31 cellular contexts compared by ENCODE assay signal in the genomic region with DNA sequence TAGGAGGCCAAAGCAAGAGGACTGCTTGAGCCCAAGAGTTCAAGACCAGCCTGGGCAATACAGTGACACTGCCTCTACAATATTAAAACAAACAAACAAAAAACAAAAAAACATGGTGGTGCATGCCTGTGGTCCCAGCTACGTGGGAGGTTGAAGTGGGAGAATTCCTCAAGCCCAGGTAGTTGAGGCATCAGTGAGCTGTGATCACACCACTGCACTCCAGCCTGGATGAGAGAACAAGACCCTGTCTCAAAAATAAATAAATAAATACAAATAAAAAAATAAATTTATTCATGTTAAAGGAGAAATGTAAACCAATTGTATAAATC.
"Had no signal": no experiment of that assay in that cellular context is flagged by ENCODE, and none has a peak within 500 bp of the region (broad histone marks: within the 10 kb centered on the region; RNA-seq: fewer than 3 reads in every experiment).

No MANE protein-coding gene starts in this region.

- H3K9ac ChIP-seq: neural progenitor cell, parathyroid adenoma had no signal

- H3K36me3 ChIP-seq: esophagus squamous epithelium, neural progenitor cell, right atrium auricular region, stomach, thyroid gland had no signal

- ATAC-seq: left ventricle myocardium superior; naive thymus-derived CD4-positive, alpha-beta T cell; sciatic nerve had no signal

- H3K9me3 ChIP-seq: esophagus squamous epithelium, right atrium auricular region, thyroid gland had no signal

- FAIRE-seq: endothelial cell of umbilical vein had no signal

- H3K4me2 ChIP-seq: neural progenitor cell, smooth muscle cell had no signal

- H3K27ac ChIP-seq: coronary artery, esophagus squamous epithelium, neural progenitor cell, parathyroid adenoma, right atrium auricular region, stomach, thyroid gland had no signal

- H3K4me3 ChIP-seq: coronary artery, esophagus squamous epithelium, lung, neural progenitor cell, right atrium auricular region, smooth muscle cell, stomach, thyroid gland had no signal

- DNase-seq: dermis blood vessel endothelial cell; effector memory CD4-positive, alpha-beta T cell; erythroblast; esophagus squamous epithelium; foreskin melanocyte; hypothalamus; immature natural killer cell; islet precursor cell; left colon; left ventricle myocardium superior; midbrain; naive thymus-derived CD4-positive, alpha-beta T cell; stimulated activated CD4-positive, alpha-beta T cell treated with anti-CD3 and anti-CD28 coated beads, Interleukin-12 subunit alpha, Interleukin-12 subunit beta, amount 100 ng/mL, for 4 hours; stimulated activated CD4-positive, alpha-beta T cell treated with anti-CD3 and anti-CD28 coated beads, Interleukin-1b, Interleukin-23, amount 100 ng/mL, for 48 hours; stimulated activated CD4-positive, alpha-beta T cell treated with anti-CD3 and anti-CD28 coated beads, Interleukin-4, amount 100 ng/mL, for 1 hour; stimulated activated CD8-positive, alpha-beta memory T cell treated with anti-CD3 and anti-CD28 coated beads, Interleukin-4, amount 100 ng/mL, for 48 hours; stimulated activated naive CD4-positive, alpha-beta T cell treated with Interleukin-2 at 50 U/mL for 16 hours; stomach; thyroid gland; trophoblast cell had no signal

- H3K27ac Mint-ChIP-seq: immature natural killer cell; memory B cell; naive thymus-derived CD4-positive, alpha-beta T cell; neural progenitor cell; progenitor cell of endocrine pancreas had no signal

- H3K9me3 Mint-ChIP-seq: nephron had no signal

- H3K27me3 Mint-ChIP-seq: memory B cell; naive thymus-derived CD4-positive, alpha-beta T cell; progenitor cell of endocrine pancreas had no signal

- H3K4me1 Mint-ChIP-seq: immature natural killer cell; memory B cell; naive thymus-derived CD4-positive, alpha-beta T cell; nephron; neural progenitor cell had no signal

- H3K27me3 ChIP-seq: esophagus squamous epithelium, neural progenitor cell, right atrium auricular region, stomach, thyroid gland had no signal

- H3K4me3 Mint-ChIP-seq: immature natural killer cell; memory B cell; naive thymus-derived CD4-positive, alpha-beta T cell; nephron; neural progenitor cell had no signal

- H3K79me2 ChIP-seq: parathyroid adenoma had no signal

- H3K4me1 ChIP-seq: esophagus squamous epithelium, neural progenitor cell, parathyroid adenoma, right atrium auricular region, stomach, thyroid gland had no signal

- H3K36me3 Mint-ChIP-seq: immature natural killer cell; memory B cell; naive thymus-derived CD4-positive, alpha-beta T cell; neural progenitor cell had no signal

- H2AFZ ChIP-seq: neural progenitor cell, parathyroid adenoma had no signal
